8 cellular contexts compared by ENCODE assay signal in the genomic region with DNA sequence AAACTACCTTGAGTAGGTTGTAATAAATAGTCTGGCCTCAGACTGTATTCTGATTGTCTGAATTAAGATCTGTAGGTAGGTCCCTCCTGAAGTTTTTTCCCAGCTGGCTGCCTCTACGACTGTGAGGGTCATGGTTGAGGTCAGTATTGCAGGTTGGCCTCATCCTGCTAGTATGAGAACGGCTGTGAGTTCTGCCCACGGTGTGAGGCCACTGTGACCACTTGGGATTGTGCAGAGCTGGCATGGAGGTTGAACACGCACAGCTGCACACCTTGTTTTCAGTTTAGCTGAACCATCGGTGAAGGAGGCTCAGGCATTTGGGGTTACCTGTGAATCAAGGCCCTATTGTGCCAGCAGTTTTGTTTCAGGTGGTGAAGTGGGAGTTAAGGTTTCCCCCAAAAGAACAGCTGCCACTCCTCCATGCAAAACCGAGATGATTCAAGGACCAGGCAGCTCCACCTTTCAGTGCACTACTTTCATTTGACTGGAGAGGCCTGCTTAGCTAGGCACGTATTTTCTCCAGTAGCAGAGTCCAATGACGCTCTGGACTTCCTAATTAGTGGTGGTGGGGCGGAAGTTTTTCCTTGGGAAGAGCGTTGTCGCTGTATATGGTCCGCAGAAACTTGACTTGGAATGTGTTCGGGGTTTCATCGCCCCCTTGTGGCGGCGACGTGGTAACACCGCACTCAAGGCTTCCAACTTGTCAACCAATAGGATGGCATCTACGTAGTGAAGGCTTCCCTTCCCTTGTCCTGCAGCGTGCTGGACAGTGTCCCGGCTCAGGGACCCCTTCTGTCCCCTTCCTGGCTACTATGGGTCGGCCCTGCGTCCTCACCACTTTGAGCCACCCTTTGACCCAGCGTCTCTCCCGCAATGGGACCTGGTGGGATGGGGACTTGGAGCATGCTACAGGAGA. TPM values are rescaled to one million over a fixed set of nuclear protein-coding genes. Genes with fewer than 3 reads are reported as not detected.
A peak's percentile ranks its signal among the peaks of the same experiment; 100 is the strongest.
DNase-seq lines count a peak whose midpoint lies in the region; ATAC-seq and TF ChIP-seq lines count a peak whose summit lies in the region.

No MANE protein-coding gene starts in this region.

- H3K36me3 ChIP-seq in esophagus (ENCODE audit: control insufficient read depth in 2 of 2, insufficient read depth in 2 of 2, low read length in 1 of 2) (no peaks in the 10 kb centered on the region), mucosa of descending colon (ENCODE audit: low read depth) (no peaks in the 10 kb centered on the region)

- peak; percentile 76 for ATAC-seq in HG02870 (IDR thresholded peaks at IDR 0.05; ENCODE audit: unreplicated experiment)
- ATAC-seq in mucosa of descending colon = peak; percentile 96

- H3K9me3 ChIP-seq in esophagus (ENCODE audit: control insufficient read depth in 2 of 2, insufficient read depth in 1 of 2, low read depth in 1 of 2, low read length in 1 of 2) (no peaks in the 10 kb centered on the region), mucosa of descending colon (no peaks in the 10 kb centered on the region)

- WGBS in esophagus, 2 donors = 17 to 27% methylated on average over 24 to 25 of the region's 25 CpGs

- H3K4me3 ChIP-seq in esophagus (ENCODE audit: low read depth in 1 of 2, low read length in 2 of 2) (peak overlapping the region in 1 of 2 donors; percentile 17), mucosa of descending colon (no peak overlapping the region)

- intact Hi-C loops in mucosa of descending colon (cut with DNase I, micrococcal nuclease) = no loop called here

- DNase-seq in activated gamma-delta T cell treated with Interleukin-2 at 50 U/mL for 16 hours (peak; percentile 45), activated gamma-delta T cell (lab: John Stamatoyannopoulos, UW) (no peak), NCI-H446 (lab: John Stamatoyannopoulos, UW) (peak; percentile 4 to 70), activated T-cell treated with anti-CD3 and anti-CD28 coated beads for 24 hours (ENCODE audit: low read depth) (peak; percentile 8), mucosa of descending colon (peak; percentile 60 to 76 (median 72)), stromal cell of bone marrow (ENCODE audit: low read depth) (peak; percentile 46)

- no peaks in the 10 kb centered on the region for H3K27me3 ChIP-seq in esophagus (ENCODE audit: control insufficient read depth in 1 of 2, insufficient read depth in 2 of 2, low read length in 2 of 2)

- no peaks in the 10 kb centered on the region for H3K4me1 ChIP-seq in esophagus (ENCODE audit: control insufficient read depth in 2 of 2, insufficient read depth in 2 of 2, low read length in 1 of 2)
- H3K4me1 ChIP-seq in mucosa of descending colon (ENCODE audit: low read depth) = no peaks in the 10 kb centered on the region

- peak overlapping the region; percentile 16 to 18 for H3K27ac ChIP-seq in esophagus (ENCODE audit: low read depth in 2 of 2, low read length in 1 of 2)

- peak; percentile 28 for TF ChIP-seq CTCF in mucosa of descending colon (IDR thresholded peaks at IDR 0.05)

RNA-seq across cellular contexts. Expression of a gene that starts 13.8 kb away (rescaled TPM):
- 10 to 100 TPM; 10.1 to 14.2 TPM for polyA plus RNA-seq in esophagus
- total RNA-seq in mucosa of descending colon = 1 to 10 TPM; 1.9 to 5.2 (median 4.8) TPM

RNA-seq across cellular contexts. Expression of a gene that starts 13.8 kb away (rescaled TPM):
- 10 to 100 TPM; 11.6 to 64.1 TPM for polyA plus RNA-seq in esophagus
- 10 to 100 TPM; 11.7 to 22.3 (median 20.1) TPM for total RNA-seq in mucosa of descending colon

RNA-seq across cellular contexts. Expression of a gene that starts 14.2 kb away (rescaled TPM):
- 10 to 100 TPM in 1 of 2 donors, 1 to 10 TPM in 1; 9.8 to 17.6 TPM for polyA plus RNA-seq in esophagus
- total RNA-seq in mucosa of descending colon = 10 to 100 TPM; 28.5 to 35.7 (median 32.0) TPM

RNA-seq across cellular contexts. Expression of a gene that starts 30.5 kb away (rescaled TPM):
- polyA plus RNA-seq in esophagus = 10 to 100 TPM; 31.8 to 58.4 TPM
- total RNA-seq in mucosa of descending colon = 10 to 100 TPM; 48.9 to 92.8 (median 53.3) TPM

RNA-seq across cellular contexts. Expression of a gene that starts 34.6 kb away (rescaled TPM):
- 1 to 10 TPM; 2.2 TPM for polyA plus RNA-seq in esophagus
- total RNA-seq in mucosa of descending colon = 10 to 100 TPM in 1 of 3 donors, 1 to 10 TPM in 2; 2.8 to 14.0 (median 5.4) TPM
